Comparison of ENCODE assay signal across 8 cellular contexts in the genomic region with DNA sequence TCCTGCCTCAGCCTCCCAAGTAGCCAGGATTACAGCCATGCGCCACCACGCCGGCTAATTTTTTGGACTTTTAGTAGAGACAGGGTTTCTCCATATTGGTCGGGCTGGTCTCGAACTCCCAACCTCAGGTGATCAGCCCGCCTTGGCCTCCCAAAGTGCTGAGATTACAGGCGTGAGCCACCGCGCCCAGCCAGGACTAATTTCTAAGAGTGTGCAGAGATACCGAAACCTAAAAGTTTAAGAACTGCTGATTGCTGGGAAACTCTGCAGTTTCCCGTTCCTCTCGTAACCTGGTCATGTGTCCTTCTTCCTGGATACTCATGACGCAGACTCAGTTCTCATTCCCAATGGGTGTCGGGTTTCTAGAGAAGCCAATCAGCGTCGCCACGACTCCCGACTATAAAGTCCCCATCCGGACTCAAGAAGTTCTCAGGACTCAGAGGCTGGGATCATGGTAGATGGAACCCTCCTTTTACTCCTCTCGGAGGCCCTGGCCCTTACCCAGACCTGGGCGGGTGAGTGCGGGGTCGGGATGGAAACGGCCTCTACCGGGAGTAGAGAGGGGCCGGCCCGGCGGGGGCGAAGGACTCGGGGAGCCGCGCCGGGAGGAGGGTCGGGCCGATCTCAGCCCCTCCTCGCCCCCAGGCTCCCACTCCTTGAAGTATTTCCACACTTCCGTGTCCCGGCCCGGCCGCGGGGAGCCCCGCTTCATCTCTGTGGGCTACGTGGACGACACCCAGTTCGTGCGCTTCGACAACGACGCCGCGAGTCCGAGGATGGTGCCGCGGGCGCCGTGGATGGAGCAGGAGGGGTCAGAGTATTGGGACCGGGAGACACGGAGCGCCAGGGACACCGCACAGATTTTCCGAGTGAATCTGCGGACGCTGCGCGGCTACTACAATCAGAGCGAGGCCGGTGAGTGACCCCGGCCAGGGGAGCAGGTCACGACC. TPM values are rescaled to one million over a fixed set of nuclear protein-coding genes. Genes with fewer than 3 reads are reported as not detected.
DNase-seq lines count a peak whose midpoint lies in the region; ATAC-seq and TF ChIP-seq lines count a peak whose summit lies in the region.

HLA-E (plus strand) TSS at position 429 of the 950 bp plus-strand sequence; CDS start at position 452, 23 bp downstream.

- peak; percentile 99 for DNase-seq in AG04450 (ENCODE audit: low read depth, low spot score)
- DNase-seq in NCI-H345 treated with DMSO at 0.1 percent for 48 hours (lab: John Stamatoyannopoulos, UW; ENCODE audit: unreplicated experiment), result peak; percentile 25
- peak; percentile 69 to 77 for DNase-seq in activated CD4-positive, alpha-beta T cell treated with anti-CD3 and anti-CD28 coated beads for 24 hours (ENCODE audit: low read depth in 2 of 2)
- peak; percentile 100 for DNase-seq in choroid plexus epithelial cell (ENCODE audit: low read depth)
- peak; percentile 99 for DNase-seq in kidney epithelial cell (ENCODE audit: low read depth)
- DNase-seq in stimulated activated CD4-positive, alpha-beta T cell treated with anti-CD3 and anti-CD28 coated beads, Interleukin-15, amount 100 ng/mL, for 48 hours (ENCODE audit: low read depth in 2 of 2), result peak; percentile 85 to 90

- H3K36me3 ChIP-seq in kidney epithelial cell (ENCODE audit: control insufficient read depth, insufficient read depth, low read length), result peaks cover 4% of the 10 kb centered on the region

- no peak for TF ChIP-seq CTCF in AG04450 (IDR thresholded peaks at IDR 0.05; ENCODE audit: low read depth, low read length)
- no peak for TF ChIP-seq CTCF in choroid plexus epithelial cell (conservative IDR thresholded peaks at IDR 0.05; ENCODE audit: low read depth, low read length)
- no peak for TF ChIP-seq CTCF in kidney epithelial cell (IDR thresholded peaks at IDR 0.05; ENCODE audit: insufficient read depth, low read length, poor library complexity, severe bottlenecking)

- H3K4me3 ChIP-seq in AG04450 (ENCODE audit: low read depth, low read length) (peak within 1 kb of the TSS; percentile 96), choroid plexus epithelial cell (ENCODE audit: low read depth, low read length) (peak within 1 kb of the TSS; percentile 96), kidney epithelial cell (ENCODE audit: low read depth, low read length) (peak within 1 kb of the TSS; percentile 92)

- POLR2A ChIA-PET in AG04450 (lab: Yijun Ruan, JAX), result no interaction called here

- CTCF ChIA-PET in AG04450 (lab: Charles Lee), result interaction anchor here (4.7 kb wide), 1 partner anchor 43 kb away, joined by 25 read pairs; no protein-coding TSS in a partner anchor

- peak; percentile 68 for ATAC-seq in GM18873 (IDR thresholded peaks at IDR 0.05; ENCODE audit: low FRiP score, unreplicated experiment)
- ATAC-seq in HG03139 (IDR thresholded peaks at IDR 0.05; ENCODE audit: unreplicated experiment), result peak; percentile 70

- H3K9me3 ChIP-seq in AG04450 (ENCODE audit: control insufficient read depth, insufficient read depth, low read length), result no peaks in the 10 kb centered on the region; the same call in 1 of the 2 replicates

- peak within 1 kb of the TSS; percentile 94 for H3K27ac ChIP-seq in AG04450 (ENCODE audit: low read depth, low read length)

- H3K27me3 ChIP-seq in AG04450 (ENCODE audit: control insufficient read depth, insufficient read depth, low read length) (no peaks in the 10 kb centered on the region), kidney epithelial cell (ENCODE audit: control insufficient read depth, insufficient read depth, low read length) (no peaks in the 10 kb centered on the region)

RNA-seq across cellular contexts. Expression of gene HLA-E, which starts in this region (rescaled TPM):
- polyA plus RNA-seq in AG04450 (2011; rRNA removed), result 127 and 136 TPM in 2 replicates
- polyA minus RNA-seq in AG04450 (2011; rRNA and poly(A)+ RNA removed), result 79.3 and 95.1 TPM in 2 replicates
- 109 and 115 TPM in 2 replicates for total RNA-seq in kidney epithelial cell

Comparison
In these comparisons a context has a peak if more than half of its experiments do, and no peak if none do; other contexts are left out.
1. Peak in every context shown above with its lines: DNase-seq, ATAC-seq, H3K4me3 ChIP-seq and H3K27ac ChIP-seq.
2. DNase-seq: peak in every context shown above with its lines; median percentile 100 in choroid plexus epithelial cell; 99 in AG04450; 99 in kidney epithelial cell; 88 in stimulated activated CD4-positive, alpha-beta T cell treated with anti-CD3 and anti-CD28 coated beads, Interleukin-15, amount 100 ng/mL, for 48 hours; 73 in activated CD4-positive, alpha-beta T cell treated with anti-CD3 and anti-CD28 coated beads for 24 hours; 25 in NCI-H345 treated with DMSO at 0.1 percent for 48 hours.